1 cellular context compared by ENCODE assay signal in the genomic region with DNA sequence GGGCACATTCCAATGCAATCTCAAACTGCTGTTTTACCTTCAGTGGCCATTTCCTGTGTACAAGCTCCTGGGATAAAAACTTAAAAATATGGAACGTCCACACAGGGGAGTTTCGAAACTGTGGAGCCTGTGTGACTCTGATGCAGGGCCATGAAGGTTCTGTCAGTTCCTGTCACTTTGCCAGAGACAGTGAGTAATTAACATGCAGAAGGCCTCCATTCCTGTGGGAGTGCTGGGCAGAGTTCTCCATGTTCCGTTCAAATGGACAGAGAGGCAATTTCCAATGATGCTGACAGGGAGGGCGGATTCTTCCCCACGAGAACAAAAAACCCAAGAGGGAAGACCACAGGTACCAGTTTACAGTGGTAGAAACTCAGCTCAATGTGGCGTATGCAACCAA.
TF ChIP-seq lines count a peak whose summit lies in the region.

No MANE protein-coding gene starts in this region.

TF ChIP-seq in HEK293, 187 proteins besides CTCF, POLR2A, EP300 and RAD21 (continued from another document):
- TF ChIP-seq, protein P1, sequence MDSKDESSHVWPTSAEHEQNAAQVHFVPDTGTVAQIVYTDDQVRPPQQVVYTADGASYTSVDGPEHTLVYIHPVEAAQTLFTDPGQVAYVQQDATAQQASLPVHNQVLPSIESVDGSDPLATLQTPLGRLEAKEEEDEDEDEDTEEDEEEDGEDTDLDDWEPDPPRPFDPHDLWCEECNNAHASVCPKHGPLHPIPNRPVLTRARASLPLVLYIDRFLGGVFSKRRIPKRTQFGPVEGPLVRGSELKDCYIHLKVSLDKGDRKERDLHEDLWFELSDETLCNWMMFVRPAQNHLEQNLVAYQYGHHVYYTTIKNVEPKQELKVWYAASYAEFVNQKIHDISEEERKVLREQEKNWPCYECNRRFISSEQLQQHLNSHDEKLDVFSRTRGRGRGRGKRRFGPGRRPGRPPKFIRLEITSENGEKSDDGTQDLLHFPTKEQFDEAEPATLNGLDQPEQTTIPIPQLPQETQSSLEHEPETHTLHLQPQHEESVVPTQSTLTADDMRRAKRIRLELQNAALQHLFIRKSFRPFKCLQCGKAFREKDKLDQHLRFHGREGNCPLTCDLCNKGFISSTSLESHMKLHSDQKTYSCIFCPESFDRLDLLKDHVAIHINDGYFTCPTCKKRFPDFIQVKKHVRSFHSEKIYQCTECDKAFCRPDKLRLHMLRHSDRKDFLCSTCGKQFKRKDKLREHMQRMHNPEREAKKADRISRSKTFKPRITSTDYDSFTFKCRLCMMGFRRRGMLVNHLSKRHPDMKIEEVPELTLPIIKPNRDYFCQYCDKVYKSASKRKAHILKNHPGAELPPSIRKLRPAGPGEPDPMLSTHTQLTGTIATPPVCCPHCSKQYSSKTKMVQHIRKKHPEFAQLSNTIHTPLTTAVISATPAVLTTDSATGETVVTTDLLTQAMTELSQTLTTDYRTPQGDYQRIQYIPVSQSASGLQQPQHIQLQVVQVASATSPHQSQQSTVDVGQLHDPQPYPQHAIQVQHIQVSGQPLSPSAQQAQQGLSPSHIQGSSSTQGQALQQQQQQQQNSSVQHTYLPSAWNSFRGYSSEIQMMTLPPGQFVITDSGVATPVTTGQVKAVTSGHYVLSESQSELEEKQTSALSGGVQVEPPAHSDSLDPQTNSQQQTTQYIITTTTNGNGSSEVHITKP (tag by site-specific recombination; IDR thresholded peaks at IDR 0.05) = 0 out of 2 replicates have a peak, but pooled peaks have one; percentile 13
- TF ChIP-seq ZNF202 (tag by site-specific recombination; IDR thresholded peaks at IDR 0.05; ENCODE audit: borderline replicate concordance) = no peak
